In genomic region chr3:62632510-62633294, GRCh38 we compare ENCODE assay signal across 17 cellular contexts.
DNase-seq lines count a peak whose midpoint lies in the region; ATAC-seq and TF ChIP-seq lines count a peak whose summit lies in the region.
"Had no signal": no experiment of that assay in that cellular context is flagged by ENCODE, and none has a peak within 500 bp of the region (broad histone marks: within the 10 kb centered on the region; RNA-seq: fewer than 3 reads in every experiment).

No MANE protein-coding gene starts in this region.

- H3K36me3 Mint-ChIP-seq in endodermal cell (ENCODE audit: low read depth) = no peaks in the 10 kb centered on the region
- no peaks in the 10 kb centered on the region for H3K36me3 Mint-ChIP-seq in type B pancreatic cell
- no peaks in the 10 kb centered on the region for H3K36me3 Mint-ChIP-seq in Calu3 (ENCODE audit: insufficient read depth, unreplicated experiment)

- TF ChIP-seq POLR2A in heart left ventricle (IDR thresholded peaks at IDR 0.05) (no peak), erythroblast (IDR thresholded peaks at IDR 0.05; ENCODE audit: low read length) (no peak)

- TF ChIP-seq CTCF in heart left ventricle (IDR thresholded peaks at IDR 0.05) = peak in 1 of 12 donors; percentile 28
- TF ChIP-seq CTCF in left ventricle myocardium inferior (IDR thresholded peaks at IDR 0.05; ENCODE audit: borderline replicate concordance) = no peak
- peak; percentile 38 for TF ChIP-seq CTCF in LNCaP clone FGC (IDR thresholded peaks at IDR 0.05; ENCODE audit: control insufficient read depth, extremely low read depth, insufficient read depth)
- peak; percentile 53 for TF ChIP-seq CTCF in endodermal cell (conservative IDR thresholded peaks at IDR 0.05)
- TF ChIP-seq CTCF in type B pancreatic cell (conservative IDR thresholded peaks at IDR 0.05) = peak; percentile 20
- no peak for TF ChIP-seq CTCF in Calu3 (IDR thresholded peaks at IDR 0.05; ENCODE audit: unreplicated experiment)

- ATAC-seq in heart left ventricle (peak in 3 of 4 donors; percentile 47 to 56 (median 48)), GM21717 (IDR thresholded peaks at IDR 0.05; ENCODE audit: unreplicated experiment) (no peak)
- ATAC-seq: activated CD4-positive, CD25-positive, alpha-beta regulatory T cell treated with anti-CD3 and anti-CD28 coated beads, Interleukin-2, amount 50 U/mL, for 24 hours; upper lobe of right lung had no signal

- H3K4me3 Mint-ChIP-seq in endodermal cell (no peak overlapping the region), type B pancreatic cell (no peak overlapping the region), Calu3 (ENCODE audit: low read depth, unreplicated experiment) (no peak overlapping the region)
- H3K4me3 Mint-ChIP-seq: B cell had no signal

- peak overlapping the region in 1 of 12 donors; percentile 36 for H3K27ac ChIP-seq in heart left ventricle
- no peak overlapping the region for H3K27ac ChIP-seq in left ventricle myocardium inferior (replicated peaks)
- no peak overlapping the region for H3K27ac ChIP-seq in endodermal cell (ENCODE audit: low read depth, low read length)
- H3K27ac ChIP-seq: coronary artery, upper lobe of right lung had no signal

- H3K27me3 Mint-ChIP-seq in endodermal cell (ENCODE audit: insufficient read depth) = no peaks in the 10 kb centered on the region
- peaks cover 44% of the 10 kb centered on the region for H3K27me3 Mint-ChIP-seq in type B pancreatic cell
- peaks cover 64% of the 10 kb centered on the region for H3K27me3 Mint-ChIP-seq in Calu3 (ENCODE audit: unreplicated experiment)

- DNase-seq in heart left ventricle (no peak), left ventricle myocardium inferior (no peak), LNCaP clone FGC (ENCODE audit: low read depth) (no peak), endodermal cell (no peak), type B pancreatic cell (ENCODE audit: extremely low spot score, unreplicated experiment) (no peak), erythroblast (lab: John Stamatoyannopoulos, UW) (no peak), Calu3 (no peak)
- DNase-seq: IMR-90; islet precursor cell; NCI-H1436 treated with DMSO at 0.1 percent for 48 hours; NCI-H774; stimulated activated CD8-positive, alpha-beta memory T cell treated with anti-CD3 and anti-CD28 coated beads, Interleukin-4, amount 100 ng/mL, for 48 hours; upper lobe of right lung had no signal

- H3K27ac Mint-ChIP-seq in endodermal cell (no peak overlapping the region), type B pancreatic cell (no peak overlapping the region), Calu3 (ENCODE audit: unreplicated experiment) (no peak overlapping the region)
- H3K27ac Mint-ChIP-seq: B cell had no signal

- H3K4me1 ChIP-seq in heart left ventricle = peaks cover 0 to 7% (median 0%) of the 10 kb centered on the region in 12 donors
- no peaks in the 10 kb centered on the region for H3K4me1 ChIP-seq in left ventricle myocardium inferior
- no peaks in the 10 kb centered on the region for H3K4me1 ChIP-seq in endodermal cell (ENCODE audit: control insufficient read depth, insufficient read depth, low read length)
- H3K4me1 ChIP-seq: upper lobe of right lung had no signal

- 45 to 49% (median 48%) methylated on average over 11 of the region's 11 CpGs for WGBS in heart left ventricle, 4 donors
- 93 to 95% methylated on average over 5 to 11 of the region's 11 CpGs for WGBS in endodermal cell (ENCODE audit: insufficient coverage in 1 of 2, insufficient read length in 1 of 2), 2 experiments

- CTCF ChIA-PET in Calu3 (lab: Charles Lee) = no interaction called here

- H3K36me3 ChIP-seq in heart left ventricle = no peaks in the 10 kb centered on the region
- no peaks in the 10 kb centered on the region for H3K36me3 ChIP-seq in left ventricle myocardium inferior
- no peaks in the 10 kb centered on the region for H3K36me3 ChIP-seq in endodermal cell (ENCODE audit: control insufficient read depth, insufficient read depth, low read length)
- H3K36me3 ChIP-seq: upper lobe of right lung had no signal

- H3K27me3 ChIP-seq in heart left ventricle = peaks cover 0 to 17% (median 0%) of the 10 kb centered on the region in 9 donors
- H3K27me3 ChIP-seq in left ventricle myocardium inferior (ENCODE audit: low read depth) = no peaks in the 10 kb centered on the region
- no peaks in the 10 kb centered on the region for H3K27me3 ChIP-seq in endodermal cell (ENCODE audit: control insufficient read depth, insufficient read depth, low read length, poor library complexity, severe bottlenecking)

- H3K9me3 Mint-ChIP-seq in endodermal cell (no peaks in the 10 kb centered on the region), type B pancreatic cell (no peaks in the 10 kb centered on the region), Calu3 (ENCODE audit: low read depth, unreplicated experiment) (no peaks in the 10 kb centered on the region)

- intact Hi-C loops in heart left ventricle (cut with DNase I) (loop anchor here in 1 of 10 donors (10.0 kb wide), 1 partner anchor 592 kb away; no protein-coding TSS in a partner anchor), left ventricle myocardium inferior (cut with micrococcal nuclease) (no loop called here), Calu3 (cut with micrococcal nuclease; ENCODE audit: unreplicated experiment) (no loop called here)

- H3K9me3 ChIP-seq in heart left ventricle = no peaks in the 10 kb centered on the region
- H3K9me3 ChIP-seq in left ventricle myocardium inferior (replicated peaks) = no peaks in the 10 kb centered on the region
- H3K9me3 ChIP-seq in endodermal cell (ENCODE audit: control insufficient read depth, low read length) = no peaks in the 10 kb centered on the region
- H3K9me3 ChIP-seq: upper lobe of right lung had no signal

- H3K4me1 Mint-ChIP-seq in endodermal cell (no peaks in the 10 kb centered on the region), type B pancreatic cell (ENCODE audit: unreplicated experiment) (peaks cover 7% of the 10 kb centered on the region), Calu3 (ENCODE audit: low read depth, unreplicated experiment) (no peaks in the 10 kb centered on the region)
- H3K4me1 Mint-ChIP-seq: B cell had no signal

- H3K9ac ChIP-seq in endodermal cell (ENCODE audit: extremely low read depth, low read length, poor library complexity, severe bottlenecking) = no peak overlapping the region

- no TSS peak for BruUV-seq in Calu3 (replicated peaks; lab: Mats Ljungman, UMichigan)

- no peak overlapping the region for H3K4me3 ChIP-seq in heart left ventricle
- H3K4me3 ChIP-seq in left ventricle myocardium inferior = no peak overlapping the region
- H3K4me3 ChIP-seq in LNCaP clone FGC (ENCODE audit: low read depth, low read length) = no peak overlapping the region
- no peak overlapping the region for H3K4me3 ChIP-seq in endodermal cell (ENCODE audit: low read length)
- H3K4me3 ChIP-seq: coronary artery, upper lobe of right lung had no signal

Comparison
In these comparisons a context has a peak if more than half of its experiments do, and no peak if none do; other contexts are left out.
1. CTCF ChIP-seq: peak in LNCaP clone FGC (single experiment), endodermal cell (single experiment) and type B pancreatic cell (single experiment); none in left ventricle myocardium inferior (single experiment) and Calu3 (single experiment).